Comparison of ENCODE assay signal across 1 cellular context in the genomic region with DNA sequence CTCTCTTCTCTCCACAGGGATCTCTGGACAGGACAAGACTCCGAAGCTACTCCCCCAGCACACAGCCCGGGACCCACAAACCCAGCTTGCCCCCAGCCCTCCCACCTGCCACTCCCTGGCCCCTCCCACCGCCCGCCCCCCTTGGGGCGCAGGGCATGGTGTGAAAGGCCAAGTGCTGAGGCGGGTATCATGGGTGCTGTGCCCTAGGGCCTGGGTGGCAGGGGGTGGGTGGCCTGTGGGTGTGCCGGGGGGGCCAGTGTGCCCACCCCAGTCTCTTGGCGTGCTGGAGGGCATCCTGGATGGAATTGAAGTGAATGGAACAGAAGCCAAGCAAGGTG.
TF ChIP-seq lines count a peak whose summit lies in the region.

No MANE protein-coding gene starts in this region.

TF ChIP-seq in HEK293T, 16 proteins besides CTCF, POLR2A, EP300 and RAD21 (continued from another document):
- TF ChIP-seq, protein P1, sequence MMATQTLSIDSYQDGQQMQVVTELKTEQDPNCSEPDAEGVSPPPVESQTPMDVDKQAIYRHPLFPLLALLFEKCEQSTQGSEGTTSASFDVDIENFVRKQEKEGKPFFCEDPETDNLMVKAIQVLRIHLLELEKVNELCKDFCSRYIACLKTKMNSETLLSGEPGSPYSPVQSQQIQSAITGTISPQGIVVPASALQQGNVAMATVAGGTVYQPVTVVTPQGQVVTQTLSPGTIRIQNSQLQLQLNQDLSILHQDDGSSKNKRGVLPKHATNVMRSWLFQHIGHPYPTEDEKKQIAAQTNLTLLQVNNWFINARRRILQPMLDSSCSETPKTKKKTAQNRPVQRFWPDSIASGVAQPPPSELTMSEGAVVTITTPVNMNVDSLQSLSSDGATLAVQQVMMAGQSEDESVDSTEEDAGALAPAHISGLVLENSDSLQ (IDR thresholded peaks at IDR 0.05), result no peak
- TF ChIP-seq HDGF (IDR thresholded peaks at IDR 0.05; ENCODE audit: borderline replicate concordance) (no peak), FOXA1 (IDR thresholded peaks at IDR 0.05) (no peak)
